20 cellular contexts compared by ENCODE assay signal in the genomic region with DNA sequence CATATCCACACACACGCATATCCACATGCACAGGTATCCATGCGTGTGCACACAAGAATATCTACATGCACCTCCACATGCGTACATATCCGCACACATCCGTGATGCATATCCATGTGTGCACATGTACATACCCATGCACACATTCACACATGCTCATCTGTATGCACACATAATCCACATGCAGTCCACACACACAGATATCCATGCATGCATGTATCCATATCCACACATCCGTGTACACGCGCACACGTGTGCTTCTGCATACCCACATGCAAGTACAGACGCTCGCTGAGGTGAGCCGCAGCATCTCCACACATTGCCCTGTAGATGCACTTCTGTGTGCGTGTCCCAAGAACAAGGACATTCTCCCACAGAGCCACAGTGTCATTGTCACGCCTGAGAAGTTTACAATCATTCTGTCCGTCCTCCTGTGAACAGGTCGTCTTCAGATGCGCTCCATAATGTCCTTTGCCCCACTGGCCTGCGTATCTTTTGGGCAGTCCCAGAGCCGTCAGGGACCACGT. TPM values are rescaled to one million over a fixed set of nuclear protein-coding genes. Genes with fewer than 3 reads are reported as not detected.
DNase-seq lines count a peak whose midpoint lies in the region; ATAC-seq and TF ChIP-seq lines count a peak whose summit lies in the region.
"Had no signal": no experiment of that assay in that cellular context is flagged by ENCODE, and none has a peak within 500 bp of the region (broad histone marks: within the 10 kb centered on the region; RNA-seq: fewer than 3 reads in every experiment).

No MANE protein-coding gene starts in this region.

- H3K4me1 Mint-ChIP-seq in chondrocyte (ENCODE audit: low read depth) (peaks cover 31% of the 10 kb centered on the region), nephron progenitor cell (peaks cover 28% of the 10 kb centered on the region), T-helper 17 cell (peaks cover 5% of the 10 kb centered on the region)

- no peaks in the 10 kb centered on the region for H3K27me3 Mint-ChIP-seq in chondrocyte (ENCODE audit: low read depth)
- H3K27me3 Mint-ChIP-seq in nephron progenitor cell (ENCODE audit: low read depth, poor library complexity), result peaks cover 3% of the 10 kb centered on the region
- H3K27me3 Mint-ChIP-seq in T-helper 17 cell, result peaks cover 42% of the 10 kb centered on the region
- H3K27me3 Mint-ChIP-seq: CD4-positive, CD25-positive, alpha-beta regulatory T cell had no signal

- H3K9me3 Mint-ChIP-seq in chondrocyte (ENCODE audit: low read depth) (peaks cover 5% of the 10 kb centered on the region), nephron progenitor cell (peaks cover 51% of the 10 kb centered on the region)

- TF ChIP-seq CTCF in chondrocyte (IDR thresholded peaks at IDR 0.05), result no peak
- no peak for TF ChIP-seq CTCF in nephron progenitor cell (IDR thresholded peaks at IDR 0.05)

- ATAC-seq in Right ventricle myocardium inferior (no peak), Right ventricle myocardium superior (ENCODE audit: poor library complexity) (no peak), T-helper 17 cell (no peak)
- ATAC-seq: K562 had no signal

- H3K27ac Mint-ChIP-seq in chondrocyte (ENCODE audit: unreplicated experiment) (peak overlapping the region; percentile 22), nephron progenitor cell (peak overlapping the region; percentile 89), T-helper 17 cell (no peak overlapping the region)
- H3K27ac Mint-ChIP-seq: CD4-positive, CD25-positive, alpha-beta regulatory T cell had no signal

- H3K4me3 Mint-ChIP-seq in chondrocyte (ENCODE audit: unreplicated experiment), result no peak overlapping the region
- H3K4me3 Mint-ChIP-seq in nephron progenitor cell, result peak overlapping the region; percentile 15
- no peak overlapping the region for H3K4me3 Mint-ChIP-seq in T-helper 17 cell
- H3K4me3 Mint-ChIP-seq: CD4-positive, CD25-positive, alpha-beta regulatory T cell had no signal

- intact Hi-C loops in Right ventricle myocardium inferior (cut with DNase I) (no loop called here), Right ventricle myocardium superior (cut with DNase I) (no loop called here)

- H3K9me3 ChIP-seq in T-helper 17 cell (ENCODE audit: control insufficient read depth, low read length, poor library complexity, severe bottlenecking), result no peaks in the 10 kb centered on the region

- peak; percentile 22 for DNase-seq in Right ventricle myocardium inferior (ENCODE audit: missing footprints)
- no peak for DNase-seq in Right ventricle myocardium superior
- DNase-seq in chondrocyte (ENCODE audit: low spot score), result peak; percentile 50
- no peak for DNase-seq in nephron progenitor cell
- DNase-seq in SW480 (ENCODE audit: low spot score), result no peak
- DNase-seq in T-helper 17 cell, result no peak
- DNase-seq in activated CD4-positive, alpha-beta T cell treated with anti-CD3 and anti-CD28 coated beads for 4 hours, result no peak
- DNase-seq in dermis blood vessel endothelial cell, result no peak
- DNase-seq: 8988T; ACHN; CD4-positive, CD25-positive, alpha-beta regulatory T cell; DMS53; H7; Kasumi-1; NCI-H1436; NCI-H187; NCI-H2081 treated with DMSO at 0.1 percent for 48 hours; NCI-H2171; NCI-H510A treated with DMSO at 0.1 percent for 48 hours had no signal

- H3K36me3 Mint-ChIP-seq in chondrocyte (ENCODE audit: low read depth), result peaks cover 12% of the 10 kb centered on the region
- H3K36me3 Mint-ChIP-seq in nephron progenitor cell (ENCODE audit: low read depth), result peaks cover 55% of the 10 kb centered on the region
- peaks cover 3% of the 10 kb centered on the region for H3K36me3 Mint-ChIP-seq in T-helper 17 cell (ENCODE audit: low read depth)
- H3K36me3 Mint-ChIP-seq: CD4-positive, CD25-positive, alpha-beta regulatory T cell had no signal

RNA-seq across cellular contexts. Expression of gene COL18A1, which starts 43.4 kb away (rescaled TPM):
- total RNA-seq in Right ventricle myocardium inferior (51.6 TPM), Right ventricle myocardium superior (44.2 TPM), chondrocyte (322 to 628 TPM (median 616 TPM) in 3 replicates), T-helper 17 cell (10 to 100 TPM in 1 of 2 donors, 1 to 10 TPM in 1; 5.4 to 17.1 TPM), dermis blood vessel endothelial cell (309 and 317 TPM in 2 replicates)

Comparison
In these comparisons a context has a peak if more than half of its experiments do, and no peak if none do; other contexts are left out.
1. DNase-seq: peak in Right ventricle myocardium inferior (single experiment) and chondrocyte (single experiment); none in Right ventricle myocardium superior (single experiment), nephron progenitor cell (single experiment), SW480 (single experiment), T-helper 17 cell (0 of 3), activated CD4-positive, alpha-beta T cell treated with anti-CD3 and anti-CD28 coated beads for 4 hours (0 of 2) and dermis blood vessel endothelial cell (single experiment).